Comparison of ENCODE assay signal across 8 cellular contexts in genomic region chr1:25922633-25923567, GRCh38. TPM values are rescaled to one million over a fixed set of nuclear protein-coding genes. Genes with fewer than 3 reads are reported as not detected.
DNase-seq lines count a peak whose midpoint lies in the region; ATAC-seq and TF ChIP-seq lines count a peak whose summit lies in the region.

No MANE protein-coding gene starts in this region.

- H3K27me3 ChIP-seq in gastroesophageal sphincter (peaks cover 20% of the 10 kb centered on the region), neural cell (ENCODE audit: insufficient read depth, low read depth, low read length) (peaks cover 17% of the 10 kb centered on the region), upper lobe of right lung (no peaks in the 10 kb centered on the region)

- H3K36me3 ChIP-seq in gastroesophageal sphincter (no peaks in the 10 kb centered on the region), neural cell (ENCODE audit: insufficient read depth, low read length) (no peaks in the 10 kb centered on the region), upper lobe of right lung (no peaks in the 10 kb centered on the region)

- no peaks in the 10 kb centered on the region for H4K20me1 ChIP-seq in neural cell (ENCODE audit: insufficient read depth)

- TF ChIP-seq EP300 in gastroesophageal sphincter (IDR thresholded peaks at IDR 0.05) (no peak), neural cell (conservative IDR thresholded peaks at IDR 0.05; ENCODE audit: poor library complexity, severe bottlenecking) (no peak)

- no peaks in the 10 kb centered on the region for H3K79me2 ChIP-seq in neural cell (replicated peaks; ENCODE audit: insufficient read depth, low read length)

- peak in 1 of 2 donors; percentile 24 for TF ChIP-seq POLR2A in gastroesophageal sphincter (IDR thresholded peaks at IDR 0.05)

- no peaks in the 10 kb centered on the region for H3K9me2 ChIP-seq in neural cell (ENCODE audit: insufficient read depth, low read length)

- peak overlapping the region; percentile 71 for H2AFZ ChIP-seq in neural cell (ENCODE audit: low read depth, low read length)

- intact Hi-C loops in upper lobe of right lung (cut with DNase I) = no loop called here

- TF ChIP-seq RAD21 in neural cell (conservative IDR thresholded peaks at IDR 0.05) = peak; percentile 19

- peak; percentile 52 for DNase-seq in NOMO-1 treated with DMSO at 0.1 percent for 48 hours (lab: John Stamatoyannopoulos, UW; ENCODE audit: unreplicated experiment)
- DNase-seq in activated gamma-delta T cell treated with Interleukin-2 at 50 U/mL for 16 hours = peak; percentile 31
- peak; percentile 78 for DNase-seq in upper lobe of right lung
- DNase-seq in NCI-H446 (lab: John Stamatoyannopoulos, UW) = no peak

- peaks cover 0 to 21% (median 4%) of the 10 kb centered on the region in 3 donors for H3K4me1 ChIP-seq in gastroesophageal sphincter
- H3K4me1 ChIP-seq in upper lobe of right lung = peaks cover 8% of the 10 kb centered on the region

- H3K4me2 ChIP-seq in neural cell (ENCODE audit: low read length) = peak overlapping the region; percentile 67

- peak overlapping the region; percentile 69 for H3K9ac ChIP-seq in neural cell (ENCODE audit: low read length)

- TF ChIP-seq CTCF in GM12875 (IDR thresholded peaks at IDR 0.05; ENCODE audit: borderline replicate concordance, insufficient read depth, low read depth, low read length) (no peak), gastroesophageal sphincter (IDR thresholded peaks at IDR 0.05) (peak in 1 of 4 experiments; percentile 18), neural cell (IDR thresholded peaks at IDR 0.05; ENCODE audit: poor library complexity, severe bottlenecking) (peak; percentile 37), upper lobe of right lung (IDR thresholded peaks at IDR 0.05) (no peak)

- peak overlapping the region in 3 of 4 donors; percentile 73 to 80 (median 76) for H3K27ac ChIP-seq in gastroesophageal sphincter
- peak overlapping the region; percentile 76 for H3K27ac ChIP-seq in neural cell (ENCODE audit: low read length)
- H3K27ac ChIP-seq in upper lobe of right lung = peak overlapping the region; percentile 86

- 2 to 5% methylated on average over 7 to 15 of the region's 69 CpGs for WGBS in gastroesophageal sphincter (ENCODE audit: low coverage in 1 of 2), 2 donors

- peaks cover 9% of the 10 kb centered on the region for H3F3A ChIP-seq in neural cell (ENCODE audit: insufficient read depth, low read length, poor library complexity, severe bottlenecking)

- peak overlapping the region; percentile 49 for H3K4me3 ChIP-seq in GM12875 (ENCODE audit: low read depth, low read length)
- peak overlapping the region; percentile 25 to 62 for H3K4me3 ChIP-seq in gastroesophageal sphincter
- H3K4me3 ChIP-seq in neural cell (ENCODE audit: low read length) = peak overlapping the region; percentile 69
- peak overlapping the region; percentile 56 for H3K4me3 ChIP-seq in upper lobe of right lung

- H3K9me3 ChIP-seq in gastroesophageal sphincter = no peaks in the 10 kb centered on the region
- no peaks in the 10 kb centered on the region for H3K9me3 ChIP-seq in neural cell (ENCODE audit: low read length)
- no peaks in the 10 kb centered on the region for H3K9me3 ChIP-seq in upper lobe of right lung

- ATAC-seq in gastroesophageal sphincter = peak; percentile 69
- peak; percentile 87 for ATAC-seq in upper lobe of right lung
- no peak for ATAC-seq in HG03280 (IDR thresholded peaks at IDR 0.05; ENCODE audit: unreplicated experiment)

TF ChIP-seq in neural cell, 6 proteins besides CTCF, POLR2A, EP300 and RAD21:
- no peak for TF ChIP-seq TAF1 (IDR thresholded peaks at IDR 0.05; ENCODE audit: low read depth)
- TF ChIP-seq EZH2 (IDR thresholded peaks at IDR 0.05; ENCODE audit: borderline replicate concordance, insufficient read depth, low read length, poor library complexity, severe bottlenecking) = no peak
- TF ChIP-seq MXI1 (conservative IDR thresholded peaks at IDR 0.05; ENCODE audit: poor library complexity, severe bottlenecking) = peak; percentile 63
- TF ChIP-seq SMC3 (conservative IDR thresholded peaks at IDR 0.05; ENCODE audit: poor library complexity) = peak; percentile 30
- no peak for TF ChIP-seq REST (IDR thresholded peaks at IDR 0.05; ENCODE audit: borderline replicate concordance)
- TF ChIP-seq POLR2AphosphoS5 (IDR thresholded peaks at IDR 0.05) = peak; percentile 59
TF ChIP-seq in neural cell: peak in this region for 3.

RNA-seq across cellular contexts. Expression of gene STMN1, which starts 16.7 kb away (rescaled TPM):
- total RNA-seq in gastroesophageal sphincter (10 to 100 TPM; 12.2 to 30.0 (median 14.6) TPM), upper lobe of right lung (42.5 TPM)
- 1,834 and 1,950 TPM in 2 replicates for polyA plus RNA-seq in neural cell
- 377 and 462 TPM in 2 replicates for polyA minus RNA-seq in neural cell

RNA-seq across cellular contexts. Expression of gene PAQR7, which starts 47.4 kb away (rescaled TPM):
- total RNA-seq in gastroesophageal sphincter (10 to 100 TPM in 1 of 4 donors, 1 to 10 TPM in 3; 6.5 to 13.7 (median 7.8) TPM), upper lobe of right lung (10.8 TPM)
- polyA plus RNA-seq in neural cell = 2.9 and 4.1 TPM in 2 replicates
- 4.6 and 4.9 TPM in 2 replicates for polyA minus RNA-seq in neural cell

Comparison
In these comparisons a context has a peak if more than half of its experiments do, and no peak if none do; other contexts are left out.
1. DNase-seq: peak in NOMO-1 treated with DMSO at 0.1 percent for 48 hours (single experiment), activated gamma-delta T cell treated with Interleukin-2 at 50 U/mL for 16 hours (single experiment) and upper lobe of right lung (single experiment); none in NCI-H446 (0 of 2).
2. Peak in every context shown above with its lines, with median percentiles within 50 percentile points of each other: H3K4me3 ChIP-seq and H3K27ac ChIP-seq.